1 cellular context compared by ENCODE assay signal in the genomic region with DNA sequence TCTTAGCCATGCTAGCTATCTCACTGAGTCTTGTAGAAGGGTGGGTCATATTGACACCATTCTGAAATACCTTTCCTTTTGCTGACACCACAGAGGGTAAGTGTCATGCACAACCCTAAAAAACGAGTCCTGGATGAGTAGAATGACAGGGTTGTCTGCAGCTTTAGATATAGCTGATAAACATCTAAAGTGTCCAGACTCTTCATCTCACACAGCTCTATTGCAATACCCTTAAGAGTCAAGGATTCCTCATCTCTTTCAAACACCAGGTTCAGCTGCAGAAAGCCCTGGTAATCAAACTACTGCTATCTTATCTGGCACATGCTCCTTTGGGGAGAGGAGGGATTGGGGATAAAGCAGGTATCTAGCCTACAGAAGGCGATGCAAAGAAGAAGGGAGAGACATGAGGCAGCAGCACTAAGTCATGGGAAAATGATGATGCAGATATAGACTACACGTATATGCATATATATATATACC.
TF ChIP-seq lines count a peak whose summit lies in the region.

No MANE protein-coding gene starts in this region.

TF ChIP-seq in K562, 482 proteins besides CTCF, POLR2A, EP300 and RAD21 (continued from another document and continues in another):
- TF ChIP-seq RCOR1 (IDR thresholded peaks at IDR 0.05; ENCODE audit: borderline replicate concordance in 1 of 2, low read depth in 2 of 2, low read length in 2 of 2): peak; percentile 68 to 98; a peak in 3 of 4 replicates
- TF ChIP-seq ZNF57 (CRISPR knock-in tag; IDR thresholded peaks at IDR 0.05): 0 out of 2 replicates have a peak, but pooled peaks have one; percentile 21
- TF ChIP-seq, protein P1, sequence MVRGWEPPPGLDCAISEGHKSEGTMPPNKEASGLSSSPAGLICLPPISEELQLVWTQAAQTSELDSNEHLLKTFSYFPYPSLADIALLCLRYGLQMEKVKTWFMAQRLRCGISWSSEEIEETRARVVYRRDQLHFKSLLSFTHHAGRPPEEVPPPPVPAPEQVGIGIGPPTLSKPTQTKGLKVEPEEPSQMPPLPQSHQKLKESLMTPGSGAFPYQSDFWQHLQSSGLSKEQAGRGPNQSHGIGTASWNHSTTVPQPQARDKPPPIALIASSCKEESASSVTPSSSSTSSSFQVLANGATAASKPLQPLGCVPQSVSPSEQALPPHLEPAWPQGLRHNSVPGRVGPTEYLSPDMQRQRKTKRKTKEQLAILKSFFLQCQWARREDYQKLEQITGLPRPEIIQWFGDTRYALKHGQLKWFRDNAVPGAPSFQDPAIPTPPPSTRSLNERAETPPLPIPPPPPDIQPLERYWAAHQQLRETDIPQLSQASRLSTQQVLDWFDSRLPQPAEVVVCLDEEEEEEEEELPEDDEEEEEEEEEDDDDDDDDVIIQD (CRISPR knock-in tag; IDR thresholded peaks at IDR 0.05): no peak
- TF ChIP-seq ZNF75A (CRISPR knock-in tag; IDR thresholded peaks at IDR 0.05): 0 out of 2 replicates have a peak, but pooled peaks have one; percentile 29
- TF ChIP-seq SRSF3 (IDR thresholded peaks at IDR 0.05; ENCODE audit: insufficient read depth, low read length): no peak
- no peak for TF ChIP-seq COPS2 (conservative IDR thresholded peaks at IDR 0.05)
- TF ChIP-seq RBFOX2 (IDR thresholded peaks at IDR 0.05; ENCODE audit: low read depth, low read length): no peak
- TF ChIP-seq SIX5 (IDR thresholded peaks at IDR 0.05; ENCODE audit: borderline replicate concordance in 1 of 2, insufficient read depth in 1 of 2, low read depth in 1 of 2, low read length in 2 of 2): 0 out of 4 replicates have a peak, but pooled peaks of 1 of the 2 experiments have one; percentile 2
- no peak for TF ChIP-seq RHOXF2B (CRISPR knock-in tag; conservative IDR thresholded peaks at IDR 0.05)
- TF ChIP-seq BRCA1 (IDR thresholded peaks at IDR 0.05): no peak
- TF ChIP-seq BRCA1 (CRISPR knock-in tag; IDR thresholded peaks at IDR 0.05): no peak
- TF ChIP-seq, protein P2, sequence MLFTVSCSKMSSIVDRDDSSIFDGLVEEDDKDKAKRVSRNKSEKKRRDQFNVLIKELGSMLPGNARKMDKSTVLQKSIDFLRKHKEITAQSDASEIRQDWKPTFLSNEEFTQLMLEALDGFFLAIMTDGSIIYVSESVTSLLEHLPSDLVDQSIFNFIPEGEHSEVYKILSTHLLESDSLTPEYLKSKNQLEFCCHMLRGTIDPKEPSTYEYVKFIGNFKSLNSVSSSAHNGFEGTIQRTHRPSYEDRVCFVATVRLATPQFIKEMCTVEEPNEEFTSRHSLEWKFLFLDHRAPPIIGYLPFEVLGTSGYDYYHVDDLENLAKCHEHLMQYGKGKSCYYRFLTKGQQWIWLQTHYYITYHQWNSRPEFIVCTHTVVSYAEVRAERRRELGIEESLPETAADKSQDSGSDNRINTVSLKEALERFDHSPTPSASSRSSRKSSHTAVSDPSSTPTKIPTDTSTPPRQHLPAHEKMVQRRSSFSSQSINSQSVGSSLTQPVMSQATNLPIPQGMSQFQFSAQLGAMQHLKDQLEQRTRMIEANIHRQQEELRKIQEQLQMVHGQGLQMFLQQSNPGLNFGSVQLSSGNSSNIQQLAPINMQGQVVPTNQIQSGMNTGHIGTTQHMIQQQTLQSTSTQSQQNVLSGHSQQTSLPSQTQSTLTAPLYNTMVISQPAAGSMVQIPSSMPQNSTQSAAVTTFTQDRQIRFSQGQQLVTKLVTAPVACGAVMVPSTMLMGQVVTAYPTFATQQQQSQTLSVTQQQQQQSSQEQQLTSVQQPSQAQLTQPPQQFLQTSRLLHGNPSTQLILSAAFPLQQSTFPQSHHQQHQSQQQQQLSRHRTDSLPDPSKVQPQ (CRISPR knock-in tag; IDR thresholded peaks at IDR 0.05; ENCODE audit: borderline replicate concordance): no peak
- TF ChIP-seq, protein P3, sequence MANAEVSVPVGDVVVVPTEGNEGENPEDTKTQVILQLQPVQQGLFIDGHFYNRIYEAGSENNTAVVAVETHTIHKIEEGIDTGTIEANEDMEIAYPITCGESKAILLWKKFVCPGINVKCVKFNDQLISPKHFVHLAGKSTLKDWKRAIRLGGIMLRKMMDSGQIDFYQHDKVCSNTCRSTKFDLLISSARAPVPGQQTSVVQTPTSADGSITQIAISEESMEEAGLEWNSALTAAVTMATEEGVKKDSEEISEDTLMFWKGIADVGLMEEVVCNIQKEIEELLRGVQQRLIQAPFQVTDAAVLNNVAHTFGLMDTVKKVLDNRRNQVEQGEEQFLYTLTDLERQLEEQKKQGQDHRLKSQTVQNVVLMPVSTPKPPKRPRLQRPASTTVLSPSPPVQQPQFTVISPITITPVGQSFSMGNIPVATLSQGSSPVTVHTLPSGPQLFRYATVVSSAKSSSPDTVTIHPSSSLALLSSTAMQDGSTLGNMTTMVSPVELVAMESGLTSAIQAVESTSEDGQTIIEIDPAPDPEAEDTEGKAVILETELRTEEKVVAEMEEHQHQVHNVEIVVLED (CRISPR knock-in tag; IDR thresholded peaks at IDR 0.05): peak; percentile 57
- TF ChIP-seq MAFF (IDR thresholded peaks at IDR 0.05; ENCODE audit: low read length): no peak; the same call in 1 of the 2 replicates
- TF ChIP-seq NR2F6 (CRISPR knock-in tag; IDR thresholded peaks at IDR 0.05): no peak
- TF ChIP-seq CBFA2T2 (conservative IDR thresholded peaks at IDR 0.05): peak; percentile 99
- peak; percentile 84 for TF ChIP-seq CXXC5 (CRISPR knock-in tag; IDR thresholded peaks at IDR 0.05)
- no peak; the same call in 1 of the 2 replicates for TF ChIP-seq RAD51 (IDR thresholded peaks at IDR 0.05; ENCODE audit: borderline replicate concordance, low read depth)
- 0 out of 2 replicates have a peak, but pooled peaks have one; percentile 27 for TF ChIP-seq NR4A1 (CRISPR knock-in tag; IDR thresholded peaks at IDR 0.05)
- peak; percentile 76; the same call in 1 of the 2 replicates for TF ChIP-seq NR4A1 (tag; IDR thresholded peaks at IDR 0.05)
- no peak for TF ChIP-seq HNRNPL (IDR thresholded peaks at IDR 0.05; ENCODE audit: low read depth, low read length)
- peak; percentile 74; the same call in 1 of the 2 replicates for TF ChIP-seq MEF2D (tag; conservative IDR thresholded peaks at IDR 0.05; ENCODE audit: low read depth)
- TF ChIP-seq FUS (optimal IDR thresholded peaks at IDR 0.05; ENCODE audit: low read depth, low read length): no peak
- TF ChIP-seq, protein P4, sequence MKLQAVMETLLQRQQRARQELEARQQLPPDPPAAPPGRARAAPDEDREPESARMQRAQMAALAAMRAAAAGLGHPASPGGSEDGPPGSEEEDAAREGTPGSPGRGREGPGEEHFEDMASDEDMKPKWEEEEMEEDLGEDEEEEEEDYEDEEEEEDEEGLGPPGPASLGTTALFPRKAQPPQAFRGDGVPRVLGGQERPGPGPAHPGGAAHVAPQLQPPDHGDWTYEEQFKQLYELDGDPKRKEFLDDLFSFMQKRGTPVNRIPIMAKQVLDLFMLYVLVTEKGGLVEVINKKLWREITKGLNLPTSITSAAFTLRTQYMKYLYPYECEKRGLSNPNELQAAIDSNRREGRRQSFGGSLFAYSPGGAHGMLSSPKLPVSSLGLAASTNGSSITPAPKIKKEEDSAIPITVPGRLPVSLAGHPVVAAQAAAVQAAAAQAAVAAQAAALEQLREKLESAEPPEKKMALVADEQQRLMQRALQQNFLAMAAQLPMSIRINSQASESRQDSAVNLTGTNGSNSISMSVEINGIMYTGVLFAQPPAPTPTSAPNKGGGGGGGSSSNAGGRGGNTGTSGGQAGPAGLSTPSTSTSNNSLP (IDR thresholded peaks at IDR 0.05; ENCODE audit: borderline replicate concordance, low read depth, low read length): no peak; the same call in none of the 2 replicates
- TF ChIP-seq POLR2AphosphoS5 (IDR thresholded peaks at IDR 0.05; ENCODE audit: control insufficient read depth, insufficient read depth, low read depth, low read length): peak; percentile 99
- TF ChIP-seq MECOM (CRISPR knock-in tag; IDR thresholded peaks at IDR 0.05): peak; percentile 97
- TF ChIP-seq TAF15 (IDR thresholded peaks at IDR 0.05; ENCODE audit: low read depth, low read length): no peak
- no peak for TF ChIP-seq CEBPG (CRISPR knock-in tag; IDR thresholded peaks at IDR 0.05)
- TF ChIP-seq CEBPG (tag; conservative IDR thresholded peaks at IDR 0.05 in 1 of 2, IDR thresholded peaks at IDR 0.05 in 1 of 2): 0 out of 4 replicates have a peak, but pooled peaks of 1 of the 2 experiments have one; percentile 19
- peak; percentile 98 for TF ChIP-seq NCOR1 (IDR thresholded peaks at IDR 0.05)
- TF ChIP-seq NR3C1 (CRISPR knock-in tag; IDR thresholded peaks at IDR 0.05): no peak
- TF ChIP-seq, protein P5, sequence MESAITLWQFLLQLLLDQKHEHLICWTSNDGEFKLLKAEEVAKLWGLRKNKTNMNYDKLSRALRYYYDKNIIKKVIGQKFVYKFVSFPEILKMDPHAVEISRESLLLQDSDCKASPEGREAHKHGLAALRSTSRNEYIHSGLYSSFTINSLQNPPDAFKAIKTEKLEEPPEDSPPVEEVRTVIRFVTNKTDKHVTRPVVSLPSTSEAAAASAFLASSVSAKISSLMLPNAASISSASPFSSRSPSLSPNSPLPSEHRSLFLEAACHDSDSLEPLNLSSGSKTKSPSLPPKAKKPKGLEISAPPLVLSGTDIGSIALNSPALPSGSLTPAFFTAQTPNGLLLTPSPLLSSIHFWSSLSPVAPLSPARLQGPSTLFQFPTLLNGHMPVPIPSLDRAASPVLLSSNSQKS (CRISPR knock-in tag; IDR thresholded peaks at IDR 0.05): no peak
- TF ChIP-seq, protein P6, sequence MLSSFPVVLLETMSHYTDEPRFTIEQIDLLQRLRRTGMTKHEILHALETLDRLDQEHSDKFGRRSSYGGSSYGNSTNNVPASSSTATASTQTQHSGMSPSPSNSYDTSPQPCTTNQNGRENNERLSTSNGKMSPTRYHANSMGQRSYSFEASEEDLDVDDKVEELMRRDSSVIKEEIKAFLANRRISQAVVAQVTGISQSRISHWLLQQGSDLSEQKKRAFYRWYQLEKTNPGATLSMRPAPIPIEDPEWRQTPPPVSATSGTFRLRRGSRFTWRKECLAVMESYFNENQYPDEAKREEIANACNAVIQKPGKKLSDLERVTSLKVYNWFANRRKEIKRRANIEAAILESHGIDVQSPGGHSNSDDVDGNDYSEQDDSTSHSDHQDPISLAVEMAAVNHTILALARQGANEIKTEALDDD (IDR thresholded peaks at IDR 0.05): peak; percentile 91
- TF ChIP-seq EHMT2 (IDR thresholded peaks at IDR 0.05): no peak
- TF ChIP-seq, protein P7, sequence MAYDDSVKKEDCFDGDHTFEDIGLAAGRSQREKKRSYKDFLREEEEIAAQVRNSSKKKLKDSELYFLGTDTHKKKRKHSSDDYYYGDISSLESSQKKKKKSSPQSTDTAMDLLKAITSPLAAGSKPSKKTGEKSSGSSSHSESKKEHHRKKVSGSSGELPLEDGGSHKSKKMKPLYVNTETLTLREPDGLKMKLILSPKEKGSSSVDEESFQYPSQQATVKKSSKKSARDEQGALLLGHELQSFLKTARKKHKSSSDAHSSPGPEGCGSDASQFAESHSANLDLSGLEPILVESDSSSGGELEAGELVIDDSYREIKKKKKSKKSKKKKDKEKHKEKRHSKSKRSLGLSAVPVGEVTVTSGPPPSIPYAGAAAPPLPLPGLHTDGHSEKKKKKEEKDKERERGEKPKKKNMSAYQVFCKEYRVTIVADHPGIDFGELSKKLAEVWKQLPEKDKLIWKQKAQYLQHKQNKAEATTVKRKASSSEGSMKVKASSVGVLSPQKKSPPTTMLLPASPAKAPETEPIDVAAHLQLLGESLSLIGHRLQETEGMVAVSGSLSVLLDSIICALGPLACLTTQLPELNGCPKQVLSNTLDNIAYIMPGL (CRISPR knock-in tag; IDR thresholded peaks at IDR 0.05): no peak
- no peak for TF ChIP-seq ZBTB8A (IDR thresholded peaks at IDR 0.05; ENCODE audit: partially characterized antibody)
- peak; percentile 82 for TF ChIP-seq MTA3 (IDR thresholded peaks at IDR 0.05; ENCODE audit: borderline replicate concordance)
- no peak for TF ChIP-seq ZNF696 (CRISPR knock-in tag; conservative IDR thresholded peaks at IDR 0.05)
- TF ChIP-seq, protein P8, sequence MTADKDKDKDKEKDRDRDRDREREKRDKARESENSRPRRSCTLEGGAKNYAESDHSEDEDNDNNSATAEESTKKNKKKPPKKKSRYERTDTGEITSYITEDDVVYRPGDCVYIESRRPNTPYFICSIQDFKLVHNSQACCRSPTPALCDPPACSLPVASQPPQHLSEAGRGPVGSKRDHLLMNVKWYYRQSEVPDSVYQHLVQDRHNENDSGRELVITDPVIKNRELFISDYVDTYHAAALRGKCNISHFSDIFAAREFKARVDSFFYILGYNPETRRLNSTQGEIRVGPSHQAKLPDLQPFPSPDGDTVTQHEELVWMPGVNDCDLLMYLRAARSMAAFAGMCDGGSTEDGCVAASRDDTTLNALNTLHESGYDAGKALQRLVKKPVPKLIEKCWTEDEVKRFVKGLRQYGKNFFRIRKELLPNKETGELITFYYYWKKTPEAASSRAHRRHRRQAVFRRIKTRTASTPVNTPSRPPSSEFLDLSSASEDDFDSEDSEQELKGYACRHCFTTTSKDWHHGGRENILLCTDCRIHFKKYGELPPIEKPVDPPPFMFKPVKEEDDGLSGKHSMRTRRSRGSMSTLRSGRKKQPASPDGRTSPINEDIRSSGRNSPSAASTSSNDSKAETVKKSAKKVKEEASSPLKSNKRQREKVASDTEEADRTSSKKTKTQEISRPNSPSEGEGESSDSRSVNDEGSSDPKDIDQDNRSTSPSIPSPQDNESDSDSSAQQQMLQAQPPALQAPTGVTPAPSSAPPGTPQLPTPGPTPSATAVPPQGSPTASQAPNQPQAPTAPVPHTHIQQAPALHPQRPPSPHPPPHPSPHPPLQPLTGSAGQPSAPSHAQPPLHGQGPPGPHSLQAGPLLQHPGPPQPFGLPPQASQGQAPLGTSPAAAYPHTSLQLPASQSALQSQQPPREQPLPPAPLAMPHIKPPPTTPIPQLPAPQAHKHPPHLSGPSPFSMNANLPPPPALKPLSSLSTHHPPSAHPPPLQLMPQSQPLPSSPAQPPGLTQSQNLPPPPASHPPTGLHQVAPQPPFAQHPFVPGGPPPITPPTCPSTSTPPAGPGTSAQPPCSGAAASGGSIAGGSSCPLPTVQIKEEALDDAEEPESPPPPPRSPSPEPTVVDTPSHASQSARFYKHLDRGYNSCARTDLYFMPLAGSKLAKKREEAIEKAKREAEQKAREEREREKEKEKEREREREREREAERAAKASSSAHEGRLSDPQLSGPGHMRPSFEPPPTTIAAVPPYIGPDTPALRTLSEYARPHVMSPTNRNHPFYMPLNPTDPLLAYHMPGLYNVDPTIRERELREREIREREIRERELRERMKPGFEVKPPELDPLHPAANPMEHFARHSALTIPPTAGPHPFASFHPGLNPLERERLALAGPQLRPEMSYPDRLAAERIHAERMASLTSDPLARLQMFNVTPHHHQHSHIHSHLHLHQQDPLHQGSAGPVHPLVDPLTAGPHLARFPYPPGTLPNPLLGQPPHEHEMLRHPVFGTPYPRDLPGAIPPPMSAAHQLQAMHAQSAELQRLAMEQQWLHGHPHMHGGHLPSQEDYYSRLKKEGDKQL (CRISPR knock-in tag; IDR thresholded peaks at IDR 0.05; ENCODE audit: borderline replicate concordance): no peak
- TF ChIP-seq TCF7L2 (IDR thresholded peaks at IDR 0.05; ENCODE audit: low read depth, low read length): no peak
- TF ChIP-seq EWSR1 (IDR thresholded peaks at IDR 0.05; ENCODE audit: borderline replicate concordance, low read depth, partially characterized antibody): no peak
- TF ChIP-seq ZNF143 (CRISPR knock-in tag; IDR thresholded peaks at IDR 0.05): no peak
- no peak for TF ChIP-seq LARP7 (IDR thresholded peaks at IDR 0.05)
- TF ChIP-seq, protein P9, sequence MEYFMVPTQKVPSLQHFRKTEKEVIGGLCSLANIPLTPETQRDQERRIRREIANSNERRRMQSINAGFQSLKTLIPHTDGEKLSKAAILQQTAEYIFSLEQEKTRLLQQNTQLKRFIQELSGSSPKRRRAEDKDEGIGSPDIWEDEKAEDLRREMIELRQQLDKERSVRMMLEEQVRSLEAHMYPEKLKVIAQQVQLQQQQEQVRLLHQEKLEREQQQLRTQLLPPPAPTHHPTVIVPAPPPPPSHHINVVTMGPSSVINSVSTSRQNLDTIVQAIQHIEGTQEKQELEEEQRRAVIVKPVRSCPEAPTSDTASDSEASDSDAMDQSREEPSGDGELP (CRISPR knock-in tag; IDR thresholded peaks at IDR 0.05; ENCODE audit: borderline replicate concordance): no peak; the same call in 1 of the 2 replicates
- no peak for TF ChIP-seq ARHGAP35 (IDR thresholded peaks at IDR 0.05; ENCODE audit: partially characterized antibody)
- TF ChIP-seq EP400 (IDR thresholded peaks at IDR 0.05): peak; percentile 65
